8 cellular contexts compared by ENCODE assay signal in genomic region chr14:55051426-55052258, GRCh38. TPM values are rescaled to one million over a fixed set of nuclear protein-coding genes. Genes with fewer than 3 reads are reported as not detected.
A peak's percentile ranks its signal among the peaks of the same experiment; 100 is the strongest.
DNase-seq lines count a peak whose midpoint lies in the region; ATAC-seq, FAIRE-seq and TF ChIP-seq lines count a peak whose summit lies in the region.

Gene MAPK1IP1L (plus strand): TSS chr14:55051647. CDS start chr14:55061684, 10,037 bp downstream.

- peak within 1 kb of the TSS; percentile 95 for H3K9ac ChIP-seq in OCI-LY1 (ENCODE audit: low read length)

- no peaks in the 10 kb centered on the region for H4K20me1 ChIP-seq in OCI-LY1 (ENCODE audit: insufficient read depth, low read length)

- peaks cover 22% of the 10 kb centered on the region for H3K4me1 ChIP-seq in OCI-LY1 (ENCODE audit: insufficient read depth, low read length, severe bottlenecking)
- peaks cover 27% of the 10 kb centered on the region for H3K4me1 ChIP-seq in mononuclear cell (ENCODE audit: insufficient read depth, low read length)

- H3K4me3 ChIP-seq in OCI-LY1 (ENCODE audit: low read depth, low read length, poor library complexity, severe bottlenecking) (peak within 1 kb of the TSS; percentile 90), mononuclear cell (ENCODE audit: low read length) (peak within 1 kb of the TSS; percentile 98)

- peak within 1 kb of the TSS; percentile 61 for H2AFZ ChIP-seq in OCI-LY1 (ENCODE audit: low read length)

- FAIRE-seq in D721Med (lab: Jason Lieb, UNC), result no peak

- no peaks in the 10 kb centered on the region for H3K9me2 ChIP-seq in OCI-LY1 (ENCODE audit: low read depth, low read length)

- H3F3A ChIP-seq in OCI-LY1 (ENCODE audit: insufficient read depth, low read length), result 0 out of 2 replicates have a peak, but pooled peaks cover 7% of the 10 kb centered on the region

- TF ChIP-seq CTCF in D721Med (IDR thresholded peaks at IDR 0.05; ENCODE audit: insufficient read depth, missing control alignments), result peak; percentile 79
- peak; percentile 94 for TF ChIP-seq CTCF in OCI-LY1 (IDR thresholded peaks at IDR 0.05; ENCODE audit: low read length)

- H3K27me3 ChIP-seq in OCI-LY1 (ENCODE audit: insufficient read depth, low read length), result no peaks in the 10 kb centered on the region
- no peaks in the 10 kb centered on the region for H3K27me3 ChIP-seq in mononuclear cell (ENCODE audit: insufficient read depth, low read length)

- H3K27ac ChIP-seq in OCI-LY1 (ENCODE audit: low read depth, low read length, poor library complexity, severe bottlenecking), result peak within 1 kb of the TSS; percentile 78

- H3K4me2 ChIP-seq in OCI-LY1 (ENCODE audit: low read length), result peak within 1 kb of the TSS; percentile 91

- DNase-seq in D721Med (ENCODE audit: insufficient read length, low spot score), result peak; percentile 70
- DNase-seq in HuH-7 (ENCODE audit: low spot score), result peak; percentile 88
- DNase-seq in activated CD8-positive, alpha-beta memory T cell treated with anti-CD3 and anti-CD28 coated beads, Interleukin-2, amount 50 U/mL, for 48 hours, result peak; percentile 98
- DNase-seq in epidermal melanocyte (ENCODE audit: insufficient read length, low spot score), result peak; percentile 91
- DNase-seq in stimulated activated CD8-positive, alpha-beta memory T cell treated with anti-CD3 and anti-CD28 coated beads, Interleukin-4, amount 100 ng/mL, for 1 hour (ENCODE audit: low read depth in 2 of 2, low spot score in 1 of 2), result peak; percentile 71 to 80

- H3K9me3 ChIP-seq in OCI-LY1 (ENCODE audit: low read length), result no peaks in the 10 kb centered on the region
- H3K9me3 ChIP-seq in mononuclear cell (ENCODE audit: low read depth, low read length), result no peaks in the 10 kb centered on the region

- peak; percentile 81 for ATAC-seq in GM21447 (IDR thresholded peaks at IDR 0.05; ENCODE audit: unreplicated experiment)

- peaks cover 48% of the 10 kb centered on the region for H3K79me2 ChIP-seq in OCI-LY1 (ENCODE audit: insufficient read depth, low read length)

- H3K36me3 ChIP-seq in OCI-LY1 (ENCODE audit: insufficient read depth, low read length), result peaks cover 36% of the 10 kb centered on the region

RNA-seq across cellular contexts. Expression of gene MAPK1IP1L, which starts in this region (rescaled TPM):
- 96.1 TPM for total RNA-seq in mononuclear cell

Comparison
In these comparisons a context has a peak if more than half of its experiments do, and no peak if none do; other contexts are left out.
1. Peak in every context shown above with its lines: DNase-seq, ATAC-seq, H3K4me3 ChIP-seq and H3K27ac ChIP-seq.